1 cellular context compared by ENCODE assay signal in the genomic region with DNA sequence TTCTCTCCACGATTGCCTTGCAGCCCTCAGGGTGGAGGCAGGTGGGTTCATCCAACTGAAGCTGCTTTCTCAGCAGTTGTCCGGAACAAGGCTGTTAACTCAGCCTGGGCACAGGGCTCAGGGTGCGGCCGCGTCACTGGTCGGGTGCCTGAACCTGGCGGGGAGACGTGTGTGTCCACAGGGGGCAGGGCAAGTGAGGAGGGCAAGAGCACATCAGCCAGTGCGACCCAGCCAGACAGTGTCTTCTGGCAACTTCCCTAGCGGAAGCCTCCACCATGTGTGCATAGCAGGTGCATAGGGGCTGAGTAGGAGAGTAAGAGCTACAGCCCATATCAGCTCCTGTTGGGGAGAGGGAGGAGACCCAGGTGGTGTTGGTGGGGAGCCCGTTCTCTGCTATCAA.
TF ChIP-seq lines count a peak whose summit lies in the region.

No MANE protein-coding gene starts in this region.

TF ChIP-seq in K562, 482 proteins besides CTCF, POLR2A, EP300 and RAD21 (continued from another document):
- TF ChIP-seq, protein P1, sequence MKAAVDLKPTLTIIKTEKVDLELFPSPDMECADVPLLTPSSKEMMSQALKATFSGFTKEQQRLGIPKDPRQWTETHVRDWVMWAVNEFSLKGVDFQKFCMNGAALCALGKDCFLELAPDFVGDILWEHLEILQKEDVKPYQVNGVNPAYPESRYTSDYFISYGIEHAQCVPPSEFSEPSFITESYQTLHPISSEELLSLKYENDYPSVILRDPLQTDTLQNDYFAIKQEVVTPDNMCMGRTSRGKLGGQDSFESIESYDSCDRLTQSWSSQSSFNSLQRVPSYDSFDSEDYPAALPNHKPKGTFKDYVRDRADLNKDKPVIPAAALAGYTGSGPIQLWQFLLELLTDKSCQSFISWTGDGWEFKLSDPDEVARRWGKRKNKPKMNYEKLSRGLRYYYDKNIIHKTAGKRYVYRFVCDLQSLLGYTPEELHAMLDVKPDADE (conservative IDR thresholded peaks at IDR 0.05; ENCODE audit: control insufficient read depth, low read depth, low read length) = no peak
- TF ChIP-seq ZNF644 (tag; IDR thresholded peaks at IDR 0.05; ENCODE audit: low read depth) (no peak), SMC3 (conservative IDR thresholded peaks at IDR 0.05; ENCODE audit: insufficient read depth, low read depth, low read length) (no peak), ZNF583 (CRISPR knock-in tag; IDR thresholded peaks at IDR 0.05) (no peak), FOXO4 (CRISPR knock-in tag; IDR thresholded peaks at IDR 0.05) (no peak), FOXP1 (CRISPR knock-in tag; IDR thresholded peaks at IDR 0.05) (no peak), ZNF133 (CRISPR knock-in tag; IDR thresholded peaks at IDR 0.05) (no peak), SMARCE1 (IDR thresholded peaks at IDR 0.05) (no peak), KLF13 (tag; IDR thresholded peaks at IDR 0.05; ENCODE audit: borderline replicate concordance, low read depth) (no peak), BCL6 (CRISPR knock-in tag; IDR thresholded peaks at IDR 0.05) (no peak), ARID1B (IDR thresholded peaks at IDR 0.05) (no peak), FOXK1 (CRISPR knock-in tag; IDR thresholded peaks at IDR 0.05; ENCODE audit: borderline replicate concordance) (no peak), GATA2 (CRISPR knock-in tag; IDR thresholded peaks at IDR 0.05) (no peak), ZNF175 (CRISPR knock-in tag; IDR thresholded peaks at IDR 0.05; ENCODE audit: low read depth) (no peak), RFX5 (IDR thresholded peaks at IDR 0.05; ENCODE audit: low read depth, low read length) (no peak), ZBTB9 (CRISPR knock-in tag; IDR thresholded peaks at IDR 0.05) (no peak), PREB (CRISPR knock-in tag; IDR thresholded peaks at IDR 0.05) (no peak)
